26 cellular contexts compared by ENCODE assay signal in genomic region chrX:1525583-1526355, GRCh38. TPM values are rescaled to one million over a fixed set of nuclear protein-coding genes. Genes with fewer than 3 reads are reported as not detected.
"Had no signal": no experiment of that assay in that cellular context is flagged by ENCODE, and none has a peak within 500 bp of the region (broad histone marks: within the 10 kb centered on the region; RNA-seq: fewer than 3 reads in every experiment).

No MANE protein-coding gene starts in this region.

- H3K4me3 ChIP-seq: left ventricle myocardium inferior, lung, ovary, right atrium auricular region, skin epidermis, stomach, testis, thyroid gland, transverse colon, upper lobe of left lung, vagina had no signal

- H3K4me1 ChIP-seq: left ventricle myocardium inferior, right atrium auricular region, stomach, testis, thyroid gland, transverse colon, upper lobe of left lung, vagina had no signal

- H3K27me3 ChIP-seq: ovary, right atrium auricular region, testis, thyroid gland, transverse colon, upper lobe of left lung, vagina had no signal

- DNase-seq: left ventricle myocardium inferior; mesendoderm; naive B cell; ovary; stimulated activated CD4-positive, alpha-beta T cell treated with anti-CD3 and anti-CD28 coated beads, Interleukin-12 subunit alpha, Interleukin-12 subunit beta, amount 100 ng/mL, for 4 hours; stimulated activated CD4-positive, alpha-beta T cell treated with anti-CD3 and anti-CD28 coated beads, Interleukin-15, amount 100 ng/mL, for 24 hours; stimulated activated CD4-positive, alpha-beta T cell treated with anti-CD3 and anti-CD28 coated beads, Interleukin-2, amount 100 ng/mL, for 24 hours; stimulated activated CD4-positive, alpha-beta T cell treated with anti-CD3 and anti-CD28 coated beads, Interleukin-4, amount 100 ng/mL, for 1 hour; stimulated activated naive B cell treated with anti-CD40 and anti-IgM and Interleukin-4, amounts not matched to agents 10 μg/mL and 1 μg/mL and 100 μg/mL, for 72 hours; stimulated activated naive CD8-positive, alpha-beta T cell treated with anti-CD3 and anti-CD28 coated beads, Interleukin-15, Interleukin-2, amounts not matched to agents 100 U/mL and 50 U/mL, for 24 hours; stomach; testis; thyroid gland; transverse colon; upper lobe of left lung had no signal

- H3K9me3 ChIP-seq: left ventricle myocardium inferior, ovary, right atrium auricular region, testis, thyroid gland, transverse colon, upper lobe of left lung, vagina had no signal

- H3K27ac ChIP-seq: left ventricle myocardium inferior, ovary, right atrium auricular region, skin epidermis, stomach, testis, thyroid gland, transverse colon, upper lobe of left lung, vagina had no signal

- ATAC-seq: natural killer cell treated with Interleukin-12 subunit alpha and Interleukin-12 subunit beta and Interleukin-15 and Interleukin-18, amount 100 ng/mL, for 72 hours; sciatic nerve; stimulated activated naive B cell treated with anti-CD40 and anti-IgM and Interleukin-4, amounts not matched to agents 10 μg/mL and 1 μg/mL and 100 μg/mL, for 72 hours; stimulated activated naive CD8-positive, alpha-beta T cell treated with anti-CD3 and anti-CD28 coated beads, Interleukin-15, Interleukin-2, amounts not matched to agents 100 U/mL and 50 U/mL, for 24 hours had no signal

- H3K36me3 ChIP-seq: left ventricle myocardium inferior, ovary, right atrium auricular region, stomach, thyroid gland, transverse colon, upper lobe of left lung, vagina had no signal

RNA-seq across cellular contexts. Expression of gene P2RY8, which starts 11.2 kb away (rescaled TPM):
- total RNA-seq: kidney epithelial cell, mesothelial cell of epicardium, progenitor cell of endocrine pancreas, pulmonary artery endothelial cell had no signal
- polyA plus RNA-seq: neural cell had no signal
